In genomic region chr3:149382091-149382467, GRCh38 we compare ENCODE assay signal across 10 cellular contexts. TPM values are rescaled to one million over a fixed set of nuclear protein-coding genes. Genes with fewer than 3 reads are reported as not detected.
DNase-seq lines count a peak whose midpoint lies in the region; ATAC-seq and TF ChIP-seq lines count a peak whose summit lies in the region.
"Had no signal": no experiment of that assay in that cellular context is flagged by ENCODE, and none has a peak within 500 bp of the region (broad histone marks: within the 10 kb centered on the region; RNA-seq: fewer than 3 reads in every experiment).

No MANE protein-coding gene starts in this region.

- H3K79me2 ChIP-seq in PC-3 (ENCODE audit: low read length): peaks cover 12% of the 10 kb centered on the region

- no peaks in the 10 kb centered on the region for H3K36me3 ChIP-seq in right atrium auricular region
- no peaks in the 10 kb centered on the region for H3K36me3 ChIP-seq in PC-3 (ENCODE audit: low read depth, low read length)
- H3K36me3 ChIP-seq in gastrocnemius medialis: no peaks in the 10 kb centered on the region

- no peak overlapping the region for H3K4me3 ChIP-seq in right atrium auricular region
- H3K4me3 ChIP-seq in right cardiac atrium (ENCODE audit: low read length): no peak overlapping the region
- no peak overlapping the region for H3K4me3 ChIP-seq in PC-3 (ENCODE audit: low read length)
- H3K4me3 ChIP-seq in gastrocnemius medialis: no peak overlapping the region

- no peaks in the 10 kb centered on the region for H3K27me3 ChIP-seq in right atrium auricular region
- no peaks in the 10 kb centered on the region for H3K27me3 ChIP-seq in right cardiac atrium (ENCODE audit: control insufficient read depth, insufficient read depth)
- H3K27me3 ChIP-seq in PC-3 (ENCODE audit: low read length): no peaks in the 10 kb centered on the region
- no peaks in the 10 kb centered on the region for H3K27me3 ChIP-seq in gastrocnemius medialis

- in situ Hi-C loops in gastrocnemius medialis (cut with MboI; ENCODE audit: low sequenced_read_pairs in 4 of 4): loop anchor here in 1 of 4 donors (25.0 kb wide), 1 partner anchor 105 kb away; no protein-coding TSS in a partner anchor

- peaks cover 16% of the 10 kb centered on the region for H3F3A ChIP-seq in PC-3 (ENCODE audit: low read length, unreplicated experiment)

- POLR2A ChIA-PET in PC-3 (lab: Charles Lee; ENCODE audit: unreplicated experiment): interaction anchor here (0.6 to 0.9 kb wide), 3 partner anchors 8 to 140 kb away, joined by 3 to 4 read pairs (median 4); no protein-coding TSS in a partner anchor

- no peak overlapping the region for H2AFZ ChIP-seq in PC-3 (ENCODE audit: low read length)

- peak overlapping the region; percentile 61 for H3K9ac ChIP-seq in PC-3 (ENCODE audit: low read length)

- 62% methylated on average over 4 of the region's 4 CpGs for WGBS in right cardiac atrium

- no peak for TF ChIP-seq POLR2A in gastrocnemius medialis (IDR thresholded peaks at IDR 0.05)

- no peak for DNase-seq in right atrium auricular region (ENCODE audit: low spot score)
- DNase-seq in right cardiac atrium: no peak
- peak; percentile 81 for DNase-seq in PC-3
- peak; percentile 91 for DNase-seq in fibroblast of peridontal ligament (ENCODE audit: extremely low read depth)
- no peak for DNase-seq in gastrocnemius medialis
- DNase-seq in mesenteric fat pad (ENCODE audit: low spot score): no peak
- no peak for DNase-seq in NCI-H187 treated with DMSO at 0.1 percent for 48 hours (lab: John Stamatoyannopoulos, UW)
- DNase-seq: activated CD4-positive, alpha-beta T cell treated with anti-CD3 and anti-CD28 coated beads, Interleukin-2, amount 50 U/mL, for 4 hours; activated naive CD8-positive, alpha-beta T cell treated with anti-CD3 and anti-CD28 coated beads, Interleukin-2, amount 10 ng/mL, durations not matched to agents 7 days and 5 days had no signal

- no peak for ATAC-seq in right cardiac atrium
- ATAC-seq in PC-3: peak; percentile 3; the same call in 1 of the 2 replicates
- ATAC-seq in gastrocnemius medialis: no peak
- ATAC-seq in HG03097 (IDR thresholded peaks at IDR 0.05; ENCODE audit: low FRiP score, unreplicated experiment): no peak

- peaks cover 2% of the 10 kb centered on the region for H4K20me1 ChIP-seq in PC-3 (ENCODE audit: low read length)

- H3K9me3 ChIP-seq in right atrium auricular region (no peaks in the 10 kb centered on the region), right cardiac atrium (ENCODE audit: control insufficient read depth, low read length) (no peaks in the 10 kb centered on the region), PC-3 (ENCODE audit: low read length) (no peaks in the 10 kb centered on the region), gastrocnemius medialis (no peaks in the 10 kb centered on the region)

- H3K27ac ChIP-seq in right atrium auricular region (peak overlapping the region; percentile 11 to 32), right cardiac atrium (ENCODE audit: low read length) (no peak overlapping the region), PC-3 (ENCODE audit: low read length) (peak overlapping the region; percentile 87), gastrocnemius medialis (no peak overlapping the region)

- intact Hi-C loops in right cardiac atrium (cut with DNase I): no loop called here
- intact Hi-C loops in PC-3 (cut with micrococcal nuclease): no loop called here
- intact Hi-C loops in gastrocnemius medialis (cut with DNase I; ENCODE audit: low total_unique reads): no loop called here

- TF ChIP-seq CTCF in right atrium auricular region (IDR thresholded peaks at IDR 0.05) (no peak), PC-3 (conservative IDR thresholded peaks at IDR 0.05; ENCODE audit: low read depth, low read length) (no peak), gastrocnemius medialis (IDR thresholded peaks at IDR 0.05 in 4 of 5, conservative IDR thresholded peaks at IDR 0.05 in 1 of 5) (no peak)

- H3K9me2 ChIP-seq in PC-3 (replicated peaks; ENCODE audit: low read length): no peaks in the 10 kb centered on the region

- H3K4me1 ChIP-seq in right atrium auricular region (peaks cover 0 to 30% of the 10 kb centered on the region in 2 donors), right cardiac atrium (ENCODE audit: control insufficient read depth, insufficient read depth, low read length) (no peaks in the 10 kb centered on the region), PC-3 (ENCODE audit: insufficient read depth, low read length) (peaks cover 66% of the 10 kb centered on the region), gastrocnemius medialis (peaks cover 4% of the 10 kb centered on the region in 2 donors)

- H3K4me2 ChIP-seq in PC-3 (ENCODE audit: low read length): peak overlapping the region; percentile 53

- CTCF ChIA-PET in PC-3 (lab: Charles Lee): no interaction called here

- no TSS peak for BruUV-seq in PC-3 (replicated peaks; lab: Mats Ljungman, UMichigan)

RNA-seq across cellular contexts. Expression of gene TM4SF1, which starts 4.6 kb away (rescaled TPM):
- 100 to 1,000 TPM; 211 to 341 TPM for total RNA-seq in right atrium auricular region
- 100 to 1,000 TPM in 1 of 4 donors, 10 to 100 TPM in 3; 70.8 to 105 (median 83.6) TPM for total RNA-seq in right cardiac atrium
- polyA plus RNA-seq in right cardiac atrium: 130 TPM
- 408 and 535 TPM in 2 replicates for total RNA-seq in PC-3 (2014; rRNA removed)
- total RNA-seq in gastrocnemius medialis: 10 to 100 TPM; 23.0 to 43.8 (median 38.6) TPM
- 87.8 TPM for total RNA-seq in mesenteric fat pad
- total RNA-seq: activated naive CD8-positive, alpha-beta T cell treated with anti-CD3 and anti-CD28 coated beads, Interleukin-2, amount 10 ng/mL, durations not matched to agents 7 days and 5 days had no signal

RNA-seq across cellular contexts. Expression of gene TM4SF18, which starts 48.6 kb away (rescaled TPM):
- total RNA-seq in right atrium auricular region (10 to 100 TPM in 1 of 2 donors, 1 to 10 TPM in 1; 6.7 to 13.8 TPM), right cardiac atrium (1 to 10 TPM; 2.9 to 6.1 (median 5.2) TPM), PC-3 (2014; rRNA removed) (0.06 and 0.40 TPM in 2 replicates), gastrocnemius medialis (10 to 100 TPM in 1 of 4 donors, 1 to 10 TPM in 3; 4.1 to 13.6 (median 5.9) TPM), mesenteric fat pad (12.3 TPM)
- 4.5 TPM for polyA plus RNA-seq in right cardiac atrium
- total RNA-seq: activated naive CD8-positive, alpha-beta T cell treated with anti-CD3 and anti-CD28 coated beads, Interleukin-2, amount 10 ng/mL, durations not matched to agents 7 days and 5 days had no signal

Comparison
In these comparisons a context has a peak if more than half of its experiments do, and no peak if none do; other contexts are left out.
1. H3K27ac ChIP-seq: peak in right atrium auricular region (2 of 2) and PC-3 (single experiment); none in right cardiac atrium (single experiment) and gastrocnemius medialis (0 of 4).
2. DNase-seq: peak in PC-3 (single experiment) and fibroblast of peridontal ligament (single experiment); none in right atrium auricular region (single experiment), right cardiac atrium (0 of 3), gastrocnemius medialis (0 of 2), mesenteric fat pad (single experiment) and NCI-H187 treated with DMSO at 0.1 percent for 48 hours (single experiment).